In genomic region chr17:39826334-39826733, GRCh38 we compare ENCODE assay signal across 20 cellular contexts. TPM values are rescaled to one million over a fixed set of nuclear protein-coding genes. Genes with fewer than 3 reads are reported as not detected.
DNase-seq lines count a peak whose midpoint lies in the region; ATAC-seq and TF ChIP-seq lines count a peak whose summit lies in the region.
"Had no signal": no experiment of that assay in that cellular context is flagged by ENCODE, and none has a peak within 500 bp of the region (broad histone marks: within the 10 kb centered on the region; RNA-seq: fewer than 3 reads in every experiment).

No MANE protein-coding gene starts in this region.

- peaks cover 39% of the 10 kb centered on the region for H3K9me3 Mint-ChIP-seq in activated CD4-positive, alpha-beta T cell treated with anti-CD3 and anti-CD28 coated beads for 36 hours (ENCODE audit: low read depth)
- H3K9me3 Mint-ChIP-seq in CD4-positive, alpha-beta memory T cell = peaks cover 4 to 39% (median 28%) of the 10 kb centered on the region in 8 donors
- peaks cover 21 to 37% of the 10 kb centered on the region in 2 donors for H3K9me3 Mint-ChIP-seq in activated naive CD4-positive, alpha-beta T cell treated with anti-CD3 and anti-CD28 coated beads, Interleukin-2, amount 50 U/mL, for 72 hours
- H3K9me3 Mint-ChIP-seq in natural killer cell = peaks cover 0 to 5% of the 10 kb centered on the region in 2 donors

- no peaks in the 10 kb centered on the region for H3K27me3 Mint-ChIP-seq in activated CD4-positive, alpha-beta T cell treated with anti-CD3 and anti-CD28 coated beads for 36 hours
- no peaks in the 10 kb centered on the region for H3K27me3 Mint-ChIP-seq in CD4-positive, alpha-beta memory T cell
- no peaks in the 10 kb centered on the region for H3K27me3 Mint-ChIP-seq in natural killer cell (ENCODE audit: low read depth in 2 of 2)

- ATAC-seq in activated CD4-positive, alpha-beta T cell treated with anti-CD3 and anti-CD28 coated beads for 36 hours = peak; percentile 25
- ATAC-seq in activated naive CD4-positive, alpha-beta T cell treated with anti-CD3 and anti-CD28 coated beads, Interleukin-2, amount 50 U/mL, for 72 hours = peak in 1 of 2 donors; percentile 11
- no peak for ATAC-seq in natural killer cell
- ATAC-seq: PC-3 had no signal

- WGBS in esophagus squamous epithelium, 2 donors = 97 to 100% methylated on average over 2 of the region's 2 CpGs

- POLR2A ChIA-PET in activated CD4-positive, alpha-beta T cell treated with anti-CD3 and anti-CD28 coated beads for 36 hours (lab: Charles Lee) = no interaction called here
- POLR2A ChIA-PET in CD4-positive, alpha-beta memory T cell (lab: Charles Lee; ENCODE audit: partially characterized antibody) = interaction anchor here (0.8 to 1.4 kb wide), 2 partner anchors 10 to 14 kb away, joined by 3 read pairs; no protein-coding TSS in a partner anchor

- DNase-seq in activated CD4-positive, alpha-beta T cell treated with anti-CD3 and anti-CD28 coated beads for 36 hours = no peak
- no peak for DNase-seq in activated CD4-positive, alpha-beta T cell treated with anti-CD3 and anti-CD28 coated beads for 48 hours
- DNase-seq in CD4-positive, alpha-beta memory T cell = no peak
- DNase-seq in activated naive CD4-positive, alpha-beta T cell treated with anti-CD3 and anti-CD28 coated beads, Interleukin-2, amount 50 U/mL, for 72 hours (ENCODE audit: low spot score in 2 of 2) = no peak
- DNase-seq in natural killer cell (no peak), NCI-H1930 (lab: John Stamatoyannopoulos, UW) (no peak), esophagus squamous epithelium (lab: John Stamatoyannopoulos, UW) (no peak)
- no peak for DNase-seq in stimulated activated CD4-positive, alpha-beta T cell treated with anti-CD3 and anti-CD28 coated beads, Interleukin-1b, Interleukin-23, amount 100 ng/mL, for 48 hours
- DNase-seq: COR-L47, DMS79, MG63, NCI-H1092 treated with DMSO at 0.1 percent for 48 hours, NCI-H1694, NCI-H446 treated with DMSO at 0.1 percent for 48 hours, NCI-H748 treated with DMSO at 0.1 percent for 48 hours, PC-3 had no signal

- H3K36me3 Mint-ChIP-seq in activated CD4-positive, alpha-beta T cell treated with anti-CD3 and anti-CD28 coated beads for 36 hours (ENCODE audit: low read depth) = peaks cover 85% of the 10 kb centered on the region
- H3K36me3 Mint-ChIP-seq in CD4-positive, alpha-beta memory T cell = peaks cover 79 to 80% of the 10 kb centered on the region in 2 donors
- H3K36me3 Mint-ChIP-seq in activated naive CD4-positive, alpha-beta T cell treated with anti-CD3 and anti-CD28 coated beads, Interleukin-2, amount 50 U/mL, for 72 hours = peaks cover 64 to 70% of the 10 kb centered on the region in 2 donors
- peaks cover 27% of the 10 kb centered on the region for H3K36me3 Mint-ChIP-seq in natural killer cell

- CTCF ChIA-PET in activated CD4-positive, alpha-beta T cell treated with anti-CD3 and anti-CD28 coated beads for 36 hours (lab: Charles Lee) = interaction anchor here (0.5 to 0.6 kb wide), 2 partner anchors 21 to 89 kb away, joined by 3 read pairs; no protein-coding TSS in a partner anchor
- CTCF ChIA-PET in CD4-positive, alpha-beta memory T cell (lab: Charles Lee; ENCODE audit: partially characterized antibody) = interaction anchor here (0.9 kb wide), 1 partner anchor 203 kb away, joined by 3 read pairs; no protein-coding TSS in a partner anchor

- H3K27ac Mint-ChIP-seq in activated CD4-positive, alpha-beta T cell treated with anti-CD3 and anti-CD28 coated beads for 36 hours = peak overlapping the region; percentile 30
- peak overlapping the region in 4 of 7 donors; percentile 15 to 66 (median 52) for H3K27ac Mint-ChIP-seq in CD4-positive, alpha-beta memory T cell
- H3K27ac Mint-ChIP-seq in activated naive CD4-positive, alpha-beta T cell treated with anti-CD3 and anti-CD28 coated beads, Interleukin-2, amount 50 U/mL, for 72 hours = peak overlapping the region; percentile 52 to 57
- H3K27ac Mint-ChIP-seq in natural killer cell = peak overlapping the region; percentile 18 to 43

- intact Hi-C loops in activated CD4-positive, alpha-beta T cell treated with anti-CD3 and anti-CD28 coated beads for 36 hours (cut with DNase I, micrococcal nuclease) = no loop called here
- intact Hi-C loops in CD4-positive, alpha-beta memory T cell (cut with micrococcal nuclease) = no loop called here
- intact Hi-C loops in natural killer cell (cut with micrococcal nuclease) = no loop called here
- intact Hi-C loops in esophagus squamous epithelium (cut with DNase I) = no loop called here

- no peak overlapping the region for H3K27ac ChIP-seq in CD4-positive, alpha-beta memory T cell (ENCODE audit: low read depth, low read length)
- H3K27ac ChIP-seq in esophagus squamous epithelium = no peak overlapping the region
- H3K27ac ChIP-seq: 22Rv1, BLaER1 had no signal

- TF ChIP-seq CTCF in natural killer cell (IDR thresholded peaks at IDR 0.05) = no peak
- no peak for TF ChIP-seq CTCF in esophagus squamous epithelium (IDR thresholded peaks at IDR 0.05)

- peaks cover 44% of the 10 kb centered on the region for H3K36me3 ChIP-seq in CD4-positive, alpha-beta memory T cell (ENCODE audit: insufficient read depth, low read length)
- H3K36me3 ChIP-seq in esophagus squamous epithelium = no peaks in the 10 kb centered on the region
- H3K36me3 ChIP-seq: HAP-1, MG63 had no signal

- no peak overlapping the region for H3K4me3 Mint-ChIP-seq in activated CD4-positive, alpha-beta T cell treated with anti-CD3 and anti-CD28 coated beads for 36 hours
- no peak overlapping the region for H3K4me3 Mint-ChIP-seq in CD4-positive, alpha-beta memory T cell
- no peak overlapping the region for H3K4me3 Mint-ChIP-seq in natural killer cell

- no peak overlapping the region for H3K4me3 ChIP-seq in CD4-positive, alpha-beta memory T cell (ENCODE audit: low read length in 2 of 2)
- H3K4me3 ChIP-seq in esophagus squamous epithelium = no peak overlapping the region
- H3K4me3 ChIP-seq: BLaER1, HAP-1, MG63 had no signal

- H3K4me1 ChIP-seq in CD4-positive, alpha-beta memory T cell (ENCODE audit: insufficient read depth, low read length) = peaks cover 8% of the 10 kb centered on the region
- H3K4me1 ChIP-seq in esophagus squamous epithelium = no peaks in the 10 kb centered on the region
- H3K4me1 ChIP-seq: BLaER1, HAP-1 had no signal

- no peaks in the 10 kb centered on the region for H3K27me3 ChIP-seq in CD4-positive, alpha-beta memory T cell (ENCODE audit: insufficient read depth, low read length)
- H3K27me3 ChIP-seq in esophagus squamous epithelium = peaks cover 0 to 13% (median 0%) of the 10 kb centered on the region in 4 donors
- H3K27me3 ChIP-seq: BLaER1 had no signal

- peaks cover 33% of the 10 kb centered on the region for H3K4me1 Mint-ChIP-seq in activated CD4-positive, alpha-beta T cell treated with anti-CD3 and anti-CD28 coated beads for 36 hours
- H3K4me1 Mint-ChIP-seq in CD4-positive, alpha-beta memory T cell = peaks cover 12 to 28% (median 15%) of the 10 kb centered on the region in 4 donors
- H3K4me1 Mint-ChIP-seq in natural killer cell = peaks cover 35 to 49% of the 10 kb centered on the region in 2 donors

- TF ChIP-seq POLR2A in esophagus squamous epithelium (IDR thresholded peaks at IDR 0.05) = no peak

- peaks cover 0 to 15% of the 10 kb centered on the region in 2 donors for H3K9me3 ChIP-seq in CD4-positive, alpha-beta memory T cell (ENCODE audit: control insufficient read depth in 1 of 2, low read length in 2 of 2)
- peaks cover 0 to 13% (median 9%) of the 10 kb centered on the region in 3 donors for H3K9me3 ChIP-seq in esophagus squamous epithelium

RNA-seq across cellular contexts. Expression of gene IKZF3, which starts 37.8 kb away (rescaled TPM):
- 10 to 100 TPM; 37.6 to 50.4 TPM for total RNA-seq in activated CD4-positive, alpha-beta T cell treated with anti-CD3 and anti-CD28 coated beads for 36 hours
- 100 to 1,000 TPM; 116 to 118 TPM for total RNA-seq in CD4-positive, alpha-beta memory T cell
- 10 to 100 TPM in 1 of 2 donors, 1 to 10 TPM in 1; 3.2 to 87.4 TPM for polyA plus RNA-seq in CD4-positive, alpha-beta memory T cell
- 10 to 100 TPM; 37.6 to 60.8 TPM for total RNA-seq in activated naive CD4-positive, alpha-beta T cell treated with anti-CD3 and anti-CD28 coated beads, Interleukin-2, amount 50 U/mL, for 72 hours
- total RNA-seq in natural killer cell (100 to 1,000 TPM; 134 to 162 (median 139) TPM), esophagus squamous epithelium (1 to 10 TPM; 2.1 to 9.0 (median 3.8) TPM)
- total RNA-seq: G401, PC-3 had no signal

RNA-seq across cellular contexts. Expression of gene ZPBP2, which starts 41.7 kb away (rescaled TPM):
- under 1 TPM; 0.19 to 0.34 TPM for total RNA-seq in activated CD4-positive, alpha-beta T cell treated with anti-CD3 and anti-CD28 coated beads for 36 hours
- 1 to 10 TPM in 1 of 2 experiments, under 1 TPM in 1; 0.35 to 1.2 TPM for total RNA-seq in CD4-positive, alpha-beta memory T cell
- polyA plus RNA-seq in CD4-positive, alpha-beta memory T cell = under 1 TPM in 1 of 2 donors, not detected in 1; 0.25 TPM
- not detected for total RNA-seq in activated naive CD4-positive, alpha-beta T cell treated with anti-CD3 and anti-CD28 coated beads, Interleukin-2, amount 50 U/mL, for 72 hours
- not detected for total RNA-seq in natural killer cell
- not detected for total RNA-seq in esophagus squamous epithelium
- total RNA-seq: G401, PC-3 had no signal
